In genomic region chr1:52867060-52867845, GRCh38 we compare ENCODE assay signal across 1 cellular context.
TF ChIP-seq lines count a peak whose summit lies in the region.

No MANE protein-coding gene starts in this region.

TF ChIP-seq in GM12878, 131 proteins besides CTCF, POLR2A, EP300 and RAD21:
- TF ChIP-seq E4F1 (IDR thresholded peaks at IDR 0.05; ENCODE audit: borderline replicate concordance, partially characterized antibody), result no peak
- TF ChIP-seq ATF7 (IDR thresholded peaks at IDR 0.05; ENCODE audit: low read depth), result peak; percentile 56; the same call in 1 of the 2 replicates
- TF ChIP-seq SIX5 (IDR thresholded peaks at IDR 0.05; ENCODE audit: low read depth, low read length, severe bottlenecking), result no peak
- no peak for TF ChIP-seq SRF (IDR thresholded peaks at IDR 0.05; ENCODE audit: low read depth in 2 of 2, low read length in 2 of 2)
- 0 out of 2 replicates have a peak, but pooled peaks have one; percentile 12 for TF ChIP-seq PAX5 (IDR thresholded peaks at IDR 0.05; ENCODE audit: borderline replicate concordance, low read depth, low read length)
- TF ChIP-seq GABPA (IDR thresholded peaks at IDR 0.05; ENCODE audit: low read depth), result 0 out of 2 replicates have a peak, but pooled peaks have one; percentile 10
- TF ChIP-seq ZBTB11 (CRISPR knock-in tag; IDR thresholded peaks at IDR 0.05), result no peak
- no peak for TF ChIP-seq YBX1 (IDR thresholded peaks at IDR 0.05)
- no peak for TF ChIP-seq WRNIP1 (IDR thresholded peaks at IDR 0.05; ENCODE audit: borderline replicate concordance, low read depth, low read length)
- peak; percentile 82 for TF ChIP-seq JUNB (IDR thresholded peaks at IDR 0.05)
- peak; percentile 76 for TF ChIP-seq IRF4 (IDR thresholded peaks at IDR 0.05; ENCODE audit: low read depth, low read length)
- TF ChIP-seq RELB (IDR thresholded peaks at IDR 0.05; ENCODE audit: low read depth), result peak; percentile 86
- TF ChIP-seq BCL11A (IDR thresholded peaks at IDR 0.05; ENCODE audit: low read depth, low read length), result peak; percentile 49; the same call in 1 of the 2 replicates
- no peak for TF ChIP-seq KLF5 (IDR thresholded peaks at IDR 0.05; ENCODE audit: partially characterized antibody)
- no peak for TF ChIP-seq USF1 (IDR thresholded peaks at IDR 0.05; ENCODE audit: borderline replicate concordance, extremely low read length, insufficient read depth, low read depth, low read length)
- peak; percentile 40; the same call in 1 of the 2 replicates for TF ChIP-seq FOXM1 (IDR thresholded peaks at IDR 0.05; ENCODE audit: low read depth, low read length)
- TF ChIP-seq CREM (IDR thresholded peaks at IDR 0.05; ENCODE audit: low read depth), result no peak; the same call in 1 of the 2 replicates
- TF ChIP-seq YY1 (IDR thresholded peaks at IDR 0.05; ENCODE audit: low read depth, low read length), result no peak
- TF ChIP-seq ZNF24 (IDR thresholded peaks at IDR 0.05), result peak; percentile 15; the same call in 1 of the 2 replicates
- no peak for TF ChIP-seq EZH2 (IDR thresholded peaks at IDR 0.05; ENCODE audit: borderline replicate concordance, control insufficient read depth, low read depth, low read length)
- 0 out of 2 replicates have a peak, but pooled peaks have one; percentile 59 for TF ChIP-seq ATF2 (IDR thresholded peaks at IDR 0.05; ENCODE audit: low read length)
- no peak for TF ChIP-seq E2F8 (IDR thresholded peaks at IDR 0.05; ENCODE audit: low read depth, partially characterized antibody)
- peak; percentile 70; the same call in 1 of the 2 replicates for TF ChIP-seq POLR2AphosphoS5 (IDR thresholded peaks at IDR 0.05; ENCODE audit: low read length)
- TF ChIP-seq ZNF687 (IDR thresholded peaks at IDR 0.05), result no peak
- TF ChIP-seq KDM1A (IDR thresholded peaks at IDR 0.05; ENCODE audit: borderline replicate concordance), result no peak
- no peak for TF ChIP-seq HDAC6 (IDR thresholded peaks at IDR 0.05; ENCODE audit: unreplicated experiment)
- peak; percentile 37; the same call in 1 of the 2 replicates for TF ChIP-seq RUNX3 (IDR thresholded peaks at IDR 0.05; ENCODE audit: low read length)
- peak; percentile 54; the same call in 1 of the 2 replicates for TF ChIP-seq NFIC (IDR thresholded peaks at IDR 0.05; ENCODE audit: low read depth, low read length)
- no peak for TF ChIP-seq RCOR1 (conservative IDR thresholded peaks at IDR 0.05; ENCODE audit: low read depth, low read length)
- TF ChIP-seq RELA (IDR thresholded peaks at IDR 0.05; ENCODE audit: borderline replicate concordance, partially characterized antibody), result peak; percentile 68
- no peak for TF ChIP-seq ELK1 (IDR thresholded peaks at IDR 0.05; ENCODE audit: low read depth, low read length)
- TF ChIP-seq NR2C1 (IDR thresholded peaks at IDR 0.05), result no peak
- TF ChIP-seq POU2F2 (IDR thresholded peaks at IDR 0.05; ENCODE audit: borderline replicate concordance, low read depth, low read length), result peak; percentile 86; the same call in 2 of the 3 replicates
- TF ChIP-seq ZNF622 (IDR thresholded peaks at IDR 0.05), result no peak
- peak; percentile 27; the same call in 1 of the 2 replicates for TF ChIP-seq ZNF384 (IDR thresholded peaks at IDR 0.05; ENCODE audit: borderline replicate concordance, low read depth, low read length)
- TF ChIP-seq KAT2A (conservative IDR thresholded peaks at IDR 0.05; ENCODE audit: control insufficient read depth, low read depth, low read length), result no peak
- TF ChIP-seq MEF2A (IDR thresholded peaks at IDR 0.05; ENCODE audit: insufficient read depth, low read depth, low read length), result 0 out of 2 replicates have a peak, but pooled peaks have one; percentile 40
